In genomic region chr17:18124346-18125126, GRCh38 we compare ENCODE assay signal across 20 cellular contexts. TPM values are rescaled to one million over a fixed set of nuclear protein-coding genes. Genes with fewer than 3 reads are reported as not detected.
A peak's percentile ranks its signal among the peaks of the same experiment; 100 is the strongest.
DNase-seq lines count a peak whose midpoint lies in the region; ATAC-seq, FAIRE-seq and TF ChIP-seq lines count a peak whose summit lies in the region.
"Had no signal": no experiment of that assay in that cellular context is flagged by ENCODE, and none has a peak within 500 bp of the region (broad histone marks: within the 10 kb centered on the region; RNA-seq: fewer than 3 reads in every experiment).

No MANE protein-coding gene starts in this region.

- H3K4ac ChIP-seq in IMR-90 (ENCODE audit: low read depth, low read length): no peak overlapping the region

- POLR2A ChIA-PET in IMR-90 (lab: Charles Lee; ENCODE audit: unreplicated experiment): no interaction called here

- peaks cover 5% of the 10 kb centered on the region; the same call in 1 of the 2 replicates for H3K27me3 ChIP-seq in IMR-90 (ENCODE audit: control insufficient read depth, insufficient read depth, low read length)
- no peaks in the 10 kb centered on the region for H3K27me3 ChIP-seq in bronchial epithelial cell (ENCODE audit: control insufficient read depth, insufficient read depth, low read length)
- no peaks in the 10 kb centered on the region for H3K27me3 ChIP-seq in Peyer's patch
- H3K27me3 ChIP-seq: BLaER1 treated with 17β-estradiol and CSF1 and Interleukin-3, amounts not matched to agents 10 nM and 100 nM had no signal

- no peak for TF ChIP-seq POLR2A in IMR-90 (IDR thresholded peaks at IDR 0.05; ENCODE audit: low read depth, low read length)
- no peak for TF ChIP-seq POLR2A in Peyer's patch (IDR thresholded peaks at IDR 0.05)

- CTCF ChIA-PET in IMR-90 (lab: Yijun Ruan, JAX): interaction anchor here (0.6 kb wide), 1 partner anchor 83 kb away, joined by 8 read pairs; no protein-coding TSS in a partner anchor

- H4K91ac ChIP-seq in IMR-90 (ENCODE audit: insufficient read depth, low read depth, low read length): no peak overlapping the region

- no peaks in the 10 kb centered on the region for H4K20me1 ChIP-seq in IMR-90 (ENCODE audit: insufficient read depth, low read length)
- H4K20me1 ChIP-seq: BLaER1 treated with 17β-estradiol and CSF1 and Interleukin-3, amounts not matched to agents 10 nM and 100 nM had no signal

- H3K36me3 ChIP-seq in IMR-90 (ENCODE audit: control insufficient read depth, insufficient read depth, low read length) (no peaks in the 10 kb centered on the region), bronchial epithelial cell (ENCODE audit: control insufficient read depth, insufficient read depth, low read length) (no peaks in the 10 kb centered on the region), Peyer's patch (no peaks in the 10 kb centered on the region)
- H3K36me3 ChIP-seq: BLaER1 treated with 17β-estradiol and CSF1 and Interleukin-3, amounts not matched to agents 10 nM and 100 nM had no signal

- intact Hi-C loops in IMR-90 (cut with micrococcal nuclease): no loop called here

- no peak overlapping the region for H4K8ac ChIP-seq in IMR-90 (ENCODE audit: low read depth in 2 of 2, low read length in 2 of 2)

- no peak overlapping the region for H4K5ac ChIP-seq in IMR-90 (ENCODE audit: low read depth, low read length)

- in situ Hi-C loops in IMR-90 (cut with MboI; ENCODE audit: low sequenced_read_pairs): no loop called here

- no peak overlapping the region for H2AFZ ChIP-seq in IMR-90 (replicated peaks; ENCODE audit: low read length, poor library complexity)
- H2AFZ ChIP-seq: GM23248 had no signal

- dilution Hi-C loops in IMR-90 (cut with HindIII; ENCODE audit: low sequenced_read_pairs, unreplicated experiment): no loop called here

- FAIRE-seq in bronchial epithelial cell (lab: Jason Lieb, UNC): peak; percentile 76
- FAIRE-seq: GM12878, GM19239 had no signal

- DNase-seq in IMR-90 (peak; percentile 11), bronchial epithelial cell (ENCODE audit: low read depth) (no peak), left kidney (ENCODE audit: low read depth, low spot score) (peak; percentile 71), Peyer's patch (no peak), SHP77 treated with DMSO at 0.1 percent for 48 hours (lab: John Stamatoyannopoulos, UW) (no peak)
- DNase-seq: Calu3; CD8-positive, alpha-beta T cell; DMS 273 treated with DMSO at 0.1 percent for 48 hours; DMS53; DND-41; EL; GM23248; H7; HFFc6 had no signal

- H3K23ac ChIP-seq in IMR-90 (ENCODE audit: low read depth, low read length): no peak overlapping the region; the same call in 1 of the 2 replicates

- H3K9me1 ChIP-seq in IMR-90 (ENCODE audit: insufficient read depth, low read length): no peaks in the 10 kb centered on the region

- no peak overlapping the region for H2BK5ac ChIP-seq in IMR-90 (ENCODE audit: low read depth, low read length, poor library complexity, severe bottlenecking)

- no peak overlapping the region for H3K56ac ChIP-seq in IMR-90 (ENCODE audit: extremely low read depth, insufficient read depth, low read length)

- H2BK15ac ChIP-seq in IMR-90 (ENCODE audit: low read depth, low read length): no peak overlapping the region

- no peak overlapping the region for H3K9ac ChIP-seq in IMR-90 (ENCODE audit: low read depth, low read length)
- H3K9ac ChIP-seq: BLaER1 treated with 17β-estradiol and CSF1 and Interleukin-3, amounts not matched to agents 10 nM and 100 nM; GM23248 had no signal

- H3K9me3 ChIP-seq in IMR-90 (ENCODE audit: control insufficient read depth, insufficient read depth, low read length): peaks cover 8% of the 10 kb centered on the region
- H3K9me3 ChIP-seq in Peyer's patch: no peaks in the 10 kb centered on the region

- no peaks in the 10 kb centered on the region for H3K79me1 ChIP-seq in IMR-90 (ENCODE audit: low read depth in 1 of 2, low read length in 2 of 2)

- no peak overlapping the region; the same call in 1 of the 2 replicates for H3K18ac ChIP-seq in IMR-90 (ENCODE audit: low read depth, low read length)

- H3K4me2 ChIP-seq in IMR-90 (ENCODE audit: low read depth, low read length): no peak overlapping the region; the same call in 1 of the 2 replicates
- H3K4me2 ChIP-seq: BLaER1 treated with 17β-estradiol and CSF1 and Interleukin-3, amounts not matched to agents 10 nM and 100 nM had no signal

- H3K4me1 ChIP-seq in IMR-90 (ENCODE audit: control insufficient read depth, insufficient read depth, low read length): peaks cover 8% of the 10 kb centered on the region; the same call in 1 of the 2 replicates
- no peaks in the 10 kb centered on the region for H3K4me1 ChIP-seq in Peyer's patch
- H3K4me1 ChIP-seq: BLaER1 treated with 17β-estradiol and CSF1 and Interleukin-3, amounts not matched to agents 10 nM and 100 nM had no signal

- ATAC-seq in IMR-90 (ENCODE audit: low read depth) (peak; percentile 29; the same call in 1 of the 2 replicates), HG03520 (IDR thresholded peaks at IDR 0.05; ENCODE audit: unreplicated experiment) (no peak)
- ATAC-seq: CD8-positive, alpha-beta T cell; GM12878; HCT116 had no signal

- H3K4me3 ChIP-seq in IMR-90 (ENCODE audit: insufficient read depth, low read depth, low read length) (no peak overlapping the region), bronchial epithelial cell (ENCODE audit: low read depth, low read length) (no peak overlapping the region), Peyer's patch (no peak overlapping the region)
- H3K4me3 ChIP-seq: BLaER1 treated with 17β-estradiol and CSF1 and Interleukin-3, amounts not matched to agents 10 nM and 100 nM; GM12878; GM23248 had no signal

- H3K27ac ChIP-seq in IMR-90 (ENCODE audit: insufficient read depth, low read length) (no peak overlapping the region), Peyer's patch (no peak overlapping the region)
- H3K27ac ChIP-seq: BLaER1 treated with 17β-estradiol and CSF1 and Interleukin-3, amounts not matched to agents 10 nM and 100 nM; GM23248 had no signal

- no peak overlapping the region for H2AK9ac ChIP-seq in IMR-90 (replicated peaks; ENCODE audit: low read depth, low read length, poor library complexity)

- no TSS peak for BruUV-seq in IMR-90 (replicated peaks; lab: Mats Ljungman, UMichigan)

- WGBS in IMR-90 (ENCODE audit: extremely low coverage in 2 of 2, insufficient read length in 1 of 2), 2 experiments: no CpG with 5 or more reads among the region's 11 CpGs

- H2BK120ac ChIP-seq in IMR-90 (ENCODE audit: low read depth, low read length): no peak overlapping the region

- H3K14ac ChIP-seq in IMR-90 (replicated peaks; ENCODE audit: low read depth, low read length): no peak overlapping the region

- no peak overlapping the region for H2BK20ac ChIP-seq in IMR-90 (ENCODE audit: low read depth, low read length)

- TF ChIP-seq CTCF in IMR-90 (conservative IDR thresholded peaks at IDR 0.05; ENCODE audit: low read depth, low read length) (no peak), bronchial epithelial cell (IDR thresholded peaks at IDR 0.05; ENCODE audit: insufficient read depth, low read length, severe bottlenecking) (no peak), Peyer's patch (IDR thresholded peaks at IDR 0.05) (no peak)

- no peak for TF ChIP-seq RAD21 in IMR-90 (IDR thresholded peaks at IDR 0.05; ENCODE audit: low read length)

- H2AK5ac ChIP-seq in IMR-90 (ENCODE audit: low read depth, low read length): no peak overlapping the region

TF ChIP-seq in IMR-90, 13 proteins besides CTCF, POLR2A, EP300 and RAD21:
- TF ChIP-seq MAFK (IDR thresholded peaks at IDR 0.05; ENCODE audit: low read depth, low read length) (no peak), CEBPB (IDR thresholded peaks at IDR 0.05; ENCODE audit: low read depth, low read length) (peak; percentile 77), SMC3 (IDR thresholded peaks at IDR 0.05; ENCODE audit: low read depth, low read length) (no peak), MAZ (IDR thresholded peaks at IDR 0.05; ENCODE audit: borderline replicate concordance, low read depth, low read length) (no peak), MXI1 (IDR thresholded peaks at IDR 0.05; ENCODE audit: borderline replicate concordance, low read depth, low read length) (no peak), RCOR1 (IDR thresholded peaks at IDR 0.05; ENCODE audit: insufficient replicate concordance, low read length) (no peak), CHD1 (IDR thresholded peaks at IDR 0.05; ENCODE audit: low read depth, low read length) (no peak)

RNA-seq across cellular contexts. Expression of gene MYO15A, which starts 16.0 kb away (rescaled TPM):
- total RNA-seq in IMR-90 (2012; rRNA removed): 0.18 and 0.56 TPM in 2 replicates
- polyA plus RNA-seq in IMR-90 (2012; rRNA removed): 0.49 and 1.1 TPM in 2 replicates
- 0.02 and 0.90 TPM in 2 replicates for polyA plus RNA-seq in IMR-90 (2012; cell fraction: cytosol; rRNA removed)
- polyA plus RNA-seq in IMR-90 (2012; cell fraction: nucleus; rRNA removed; ENCODE audit: low replicate concordance): 6.4 and 7.3 TPM in 2 replicates
- 0.77 and 1.6 TPM in 2 replicates for total RNA-seq in bronchial epithelial cell
- 1 to 10 TPM in 3 of 4 donors, not detected in 1; 3.6 to 5.0 (median 3.8) TPM for total RNA-seq in Peyer's patch
- total RNA-seq: G401 had no signal

RNA-seq across cellular contexts. Expression of gene DRG2, which starts 36.8 kb away (rescaled TPM):
- total RNA-seq in IMR-90 (2012; rRNA removed): 35.6 and 43.6 TPM in 2 replicates
- 41.3 and 45.1 TPM in 2 replicates for polyA plus RNA-seq in IMR-90 (2012; rRNA removed)
- 28.2 and 37.1 TPM in 2 replicates for polyA plus RNA-seq in IMR-90 (2012; cell fraction: cytosol; rRNA removed)
- 83.0 and 131 TPM in 2 replicates for polyA plus RNA-seq in IMR-90 (2012; cell fraction: nucleus; rRNA removed; ENCODE audit: low replicate concordance)
- total RNA-seq in bronchial epithelial cell: 20.7 and 23.7 TPM in 2 replicates
- total RNA-seq in Peyer's patch: 10 to 100 TPM; 24.0 to 65.2 (median 48.5) TPM

RNA-seq across cellular contexts. Expression of gene ALKBH5, which starts 59.1 kb away (rescaled TPM):
- total RNA-seq in IMR-90 (2012; rRNA removed): 79.6 and 86.1 TPM in 2 replicates
- polyA plus RNA-seq in IMR-90 (2012; rRNA removed): 54.6 and 57.6 TPM in 2 replicates
- polyA plus RNA-seq in IMR-90 (2012; cell fraction: cytosol; rRNA removed): 48.0 and 70.0 TPM in 2 replicates
- 28.3 and 30.6 TPM in 2 replicates for polyA plus RNA-seq in IMR-90 (2012; cell fraction: nucleus; rRNA removed; ENCODE audit: low replicate concordance)
- 96.3 and 104 TPM in 2 replicates for total RNA-seq in bronchial epithelial cell
- 10 to 100 TPM; 65.6 to 78.5 (median 72.9) TPM for total RNA-seq in Peyer's patch

Comparison
In these comparisons a context has a peak if more than half of its experiments do, and no peak if none do; other contexts are left out.
1. DNase-seq: peak in IMR-90 (single experiment) and left kidney (single experiment); none in bronchial epithelial cell (single experiment), Peyer's patch (0 of 3) and SHP77 treated with DMSO at 0.1 percent for 48 hours (single experiment).